Comparison of ENCODE assay signal across 8 cellular contexts in genomic region chr19:4390017-4390861, GRCh38. TPM values are rescaled to one million over a fixed set of nuclear protein-coding genes. Genes with fewer than 3 reads are reported as not detected.
DNase-seq lines count a peak whose midpoint lies in the region; ATAC-seq and TF ChIP-seq lines count a peak whose summit lies in the region.

No MANE protein-coding gene starts in this region.

- no peak overlapping the region for H3K9ac ChIP-seq in neural progenitor cell

- ATAC-seq in HG03354 (IDR thresholded peaks at IDR 0.05; ENCODE audit: poor library complexity, severe bottlenecking, unreplicated experiment): no peak

- DNase-seq in CD4-positive, alpha-beta memory T cell: no peak
- DNase-seq in SJCRH30 (peak in 1 of 2 experiments; percentile 22), esophagus muscularis mucosa (ENCODE audit: extremely low spot score) (no peak), neural progenitor cell (ENCODE audit: low spot score) (peak; percentile 87), NCI-H2196 (lab: John Stamatoyannopoulos, UW; ENCODE audit: unreplicated experiment) (no peak), midbrain (lab: John Stamatoyannopoulos, UW) (no peak), T-helper 9 cell (no peak)

- peak overlapping the region; percentile 23 for H3K27ac ChIP-seq in CD4-positive, alpha-beta memory T cell (ENCODE audit: low read depth, low read length)
- H3K27ac ChIP-seq in SJCRH30 (peak overlapping the region; percentile 50; the same call in 1 of the 2 replicates), esophagus muscularis mucosa (replicated peaks in 1 of 4) (peak overlapping the region; percentile 79 to 90 (median 86)), neural progenitor cell (peak overlapping the region; percentile 96)

- H3K4me1 ChIP-seq in CD4-positive, alpha-beta memory T cell (ENCODE audit: insufficient read depth, low read length): peaks cover 49% of the 10 kb centered on the region
- peaks cover 42% of the 10 kb centered on the region for H3K4me1 ChIP-seq in SJCRH30
- H3K4me1 ChIP-seq in esophagus muscularis mucosa: peaks cover 80 to 100% (median 92%) of the 10 kb centered on the region in 4 donors
- H3K4me1 ChIP-seq in neural progenitor cell: peaks cover 69% of the 10 kb centered on the region

- H3K9me3 ChIP-seq in CD4-positive, alpha-beta memory T cell (ENCODE audit: control insufficient read depth in 1 of 2, low read length in 2 of 2): no peaks in the 10 kb centered on the region
- H3K9me3 ChIP-seq in SJCRH30 (replicated peaks): no peaks in the 10 kb centered on the region
- no peaks in the 10 kb centered on the region for H3K9me3 ChIP-seq in esophagus muscularis mucosa
- no peaks in the 10 kb centered on the region for H3K9me3 ChIP-seq in neural progenitor cell (ENCODE audit: low read depth)

- H3K4me2 ChIP-seq in neural progenitor cell: peak overlapping the region; percentile 75

- H4K20me1 ChIP-seq in neural progenitor cell (ENCODE audit: low read depth): peaks cover 30% of the 10 kb centered on the region

- no peak for TF ChIP-seq POLR2A in esophagus muscularis mucosa (IDR thresholded peaks at IDR 0.05; ENCODE audit: low read depth)

- TF ChIP-seq CTCF in esophagus muscularis mucosa (IDR thresholded peaks at IDR 0.05): no peak
- no peak for TF ChIP-seq CTCF in neural progenitor cell (IDR thresholded peaks at IDR 0.05)

- peaks cover 13 to 27% of the 10 kb centered on the region in 2 donors for H3K36me3 Mint-ChIP-seq in CD4-positive, alpha-beta memory T cell
- no peaks in the 10 kb centered on the region for H3K36me3 Mint-ChIP-seq in neural progenitor cell

- H3K9me3 Mint-ChIP-seq in CD4-positive, alpha-beta memory T cell: no peaks in the 10 kb centered on the region
- H3K9me3 Mint-ChIP-seq in neural progenitor cell: no peaks in the 10 kb centered on the region

- H3K36me3 ChIP-seq in CD4-positive, alpha-beta memory T cell (ENCODE audit: insufficient read depth, low read length): peaks cover 5% of the 10 kb centered on the region
- peaks cover 5% of the 10 kb centered on the region; the same call in 1 of the 2 replicates for H3K36me3 ChIP-seq in SJCRH30
- peaks cover 0 to 23% (median 8%) of the 10 kb centered on the region in 4 donors for H3K36me3 ChIP-seq in esophagus muscularis mucosa
- H3K36me3 ChIP-seq in neural progenitor cell: no peaks in the 10 kb centered on the region

- H3K4me3 ChIP-seq in CD4-positive, alpha-beta memory T cell (ENCODE audit: low read length in 2 of 2): no peak overlapping the region
- no peak overlapping the region for H3K4me3 ChIP-seq in SJCRH30
- peak overlapping the region; percentile 15 to 44 (median 27) for H3K4me3 ChIP-seq in esophagus muscularis mucosa
- H3K4me3 ChIP-seq in neural progenitor cell: peak overlapping the region; percentile 30

- intact Hi-C loops in CD4-positive, alpha-beta memory T cell (cut with micrococcal nuclease): no loop called here
- intact Hi-C loops in esophagus muscularis mucosa (cut with DNase I): no loop called here

- peak overlapping the region; percentile 13 to 92 (median 64) for H3K27ac Mint-ChIP-seq in CD4-positive, alpha-beta memory T cell
- H3K27ac Mint-ChIP-seq in neural progenitor cell: peak overlapping the region; percentile 81

- H3F3A ChIP-seq in neural progenitor cell (ENCODE audit: low read depth): peaks cover 65% of the 10 kb centered on the region

- no peak for TF ChIP-seq EP300 in esophagus muscularis mucosa (IDR thresholded peaks at IDR 0.05)

- CTCF ChIA-PET in CD4-positive, alpha-beta memory T cell (lab: Charles Lee; ENCODE audit: partially characterized antibody): interaction anchor here (1.0 kb wide), 2 partner anchors 20 to 37 kb away, joined by 3 read pairs; no protein-coding TSS in a partner anchor

- no peak overlapping the region for H2AFZ ChIP-seq in neural progenitor cell (replicated peaks)

- POLR2A ChIA-PET in CD4-positive, alpha-beta memory T cell (lab: Charles Lee; ENCODE audit: partially characterized antibody): interaction anchor here (1.3 to 2.1 kb wide), 3 partner anchors 10 to 20 kb away, joined by 3 to 6 read pairs (median 4); partner anchors contain the start of gene SH3GL1

- H3K4me1 Mint-ChIP-seq in CD4-positive, alpha-beta memory T cell: peaks cover 20 to 57% (median 38%) of the 10 kb centered on the region in 4 donors
- H3K4me1 Mint-ChIP-seq in neural progenitor cell: peaks cover 79% of the 10 kb centered on the region

- H3K27me3 Mint-ChIP-seq in CD4-positive, alpha-beta memory T cell: no peaks in the 10 kb centered on the region
- peaks cover 12% of the 10 kb centered on the region for H3K27me3 Mint-ChIP-seq in neural progenitor cell (ENCODE audit: insufficient read depth, low read depth)

- H3K4me3 Mint-ChIP-seq in CD4-positive, alpha-beta memory T cell: peak overlapping the region in 5 of 8 donors; percentile 1 to 80 (median 52)
- H3K4me3 Mint-ChIP-seq in neural progenitor cell: peak overlapping the region; percentile 79

- 22% methylated on average over 12 of the region's 19 CpGs for WGBS in esophagus muscularis mucosa

- H3K79me2 ChIP-seq in neural progenitor cell (ENCODE audit: low read depth): peaks cover 90% of the 10 kb centered on the region

- no peaks in the 10 kb centered on the region for H3K27me3 ChIP-seq in CD4-positive, alpha-beta memory T cell (ENCODE audit: insufficient read depth, low read length)
- H3K27me3 ChIP-seq in SJCRH30 (no peaks in the 10 kb centered on the region), esophagus muscularis mucosa (no peaks in the 10 kb centered on the region), neural progenitor cell (no peaks in the 10 kb centered on the region)

RNA-seq across cellular contexts. Expression of gene SH3GL1, which starts 10.1 kb away (rescaled TPM):
- 10 to 100 TPM; 40.1 to 45.6 TPM for total RNA-seq in CD4-positive, alpha-beta memory T cell
- 10 to 100 TPM; 19.7 to 28.2 TPM for polyA plus RNA-seq in CD4-positive, alpha-beta memory T cell
- total RNA-seq in SJCRH30 (2014; rRNA removed; shearing (Covaris generic)): 56.9 and 60.0 TPM in 2 replicates
- total RNA-seq in esophagus muscularis mucosa: 10 to 100 TPM; 49.4 to 77.2 (median 59.5) TPM
- total RNA-seq in neural progenitor cell (ENCODE audit: low replicate concordance): 25.3 and 87.0 TPM in 2 replicates

RNA-seq across cellular contexts. Expression of gene CHAF1A, which starts 12.2 kb away (rescaled TPM):
- total RNA-seq in CD4-positive, alpha-beta memory T cell: 10 to 100 TPM; 13.9 to 18.1 TPM
- polyA plus RNA-seq in CD4-positive, alpha-beta memory T cell: 1 to 10 TPM; 2.8 to 4.5 TPM
- 44.2 and 54.6 TPM in 2 replicates for total RNA-seq in SJCRH30 (2014; rRNA removed; shearing (Covaris generic))
- total RNA-seq in esophagus muscularis mucosa (10 to 100 TPM in 1 of 4 donors, 1 to 10 TPM in 3; 4.6 to 14.6 (median 7.6) TPM), neural progenitor cell (ENCODE audit: low replicate concordance) (37.5 and 82.1 TPM in 2 replicates)

RNA-seq across cellular contexts. Expression of gene MPND, which starts 46.9 kb away (rescaled TPM):
- total RNA-seq in CD4-positive, alpha-beta memory T cell: 10 to 100 TPM; 24.7 to 27.0 TPM
- polyA plus RNA-seq in CD4-positive, alpha-beta memory T cell: 1 to 10 TPM; 3.5 to 9.2 TPM
- total RNA-seq in SJCRH30 (2014; rRNA removed; shearing (Covaris generic)): 3.8 and 8.3 TPM in 2 replicates
- total RNA-seq in esophagus muscularis mucosa: 1 to 10 TPM; 5.3 to 9.2 (median 7.6) TPM
- 10.6 and 30.4 TPM in 2 replicates for total RNA-seq in neural progenitor cell (ENCODE audit: low replicate concordance)

RNA-seq across cellular contexts. Expression of gene STAP2, which starts 51.6 kb away (rescaled TPM):
- total RNA-seq in CD4-positive, alpha-beta memory T cell: 1 to 10 TPM in 1 of 2 experiments, under 1 TPM in 1; 0.86 to 2.4 TPM
- 1 to 10 TPM; 2.1 to 2.6 TPM for polyA plus RNA-seq in CD4-positive, alpha-beta memory T cell
- total RNA-seq in SJCRH30 (2014; rRNA removed; shearing (Covaris generic)): 9.7 and 11.9 TPM in 2 replicates
- total RNA-seq in esophagus muscularis mucosa (1 to 10 TPM in 2 of 4 donors, under 1 TPM in 1, not detected in 1; 0.52 to 3.3 (median 1.7) TPM), neural progenitor cell (ENCODE audit: low replicate concordance) (5.7 and 6.8 TPM in 2 replicates)

Comparison
In these comparisons a context has a peak if more than half of its experiments do, and no peak if none do; other contexts are left out.
1. H3K27ac ChIP-seq: peak in every context shown above with its lines; median percentile 96 in neural progenitor cell; 86 in esophagus muscularis mucosa; 50 in SJCRH30; 23 in CD4-positive, alpha-beta memory T cell.
2. H3K4me3 ChIP-seq: peak in esophagus muscularis mucosa (4 of 4) and neural progenitor cell (single experiment); none in CD4-positive, alpha-beta memory T cell (0 of 2) and SJCRH30 (single experiment).